1 cellular context compared by ENCODE assay signal in the genomic region with DNA sequence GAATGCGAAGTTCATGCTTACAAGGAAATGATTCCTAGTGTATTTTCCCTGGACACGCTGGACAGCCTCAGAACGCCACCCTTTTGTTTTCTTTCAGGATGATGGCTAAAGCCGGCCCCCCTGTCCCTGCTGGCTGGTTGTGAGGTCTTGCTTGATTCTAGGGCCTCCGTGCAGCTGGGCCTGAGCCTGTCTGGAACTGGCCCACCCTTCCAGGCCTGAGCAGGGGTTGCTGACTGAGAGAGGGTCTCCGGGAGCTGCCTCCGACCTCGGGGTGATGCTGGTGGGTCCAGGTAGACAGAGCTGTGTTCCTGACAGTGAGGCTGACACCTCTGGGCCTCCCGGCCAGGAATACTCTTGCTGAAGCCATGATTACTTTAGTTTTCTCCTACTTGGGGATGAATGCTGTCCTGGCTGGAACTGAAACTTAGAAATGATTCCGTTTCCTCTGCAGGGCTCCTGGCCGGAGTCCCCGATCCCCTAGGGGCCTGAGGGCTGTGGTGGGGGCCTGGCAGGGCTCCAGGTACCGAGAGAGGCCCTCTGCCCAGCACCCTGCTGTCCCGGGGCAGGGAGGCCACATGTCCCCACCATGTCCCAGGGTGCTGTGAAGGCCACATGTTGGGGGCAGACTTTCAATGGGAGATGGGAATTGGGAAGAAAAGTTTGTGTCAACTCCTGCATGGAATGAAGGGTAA.
TF ChIP-seq lines count a peak whose summit lies in the region.

No MANE protein-coding gene starts in this region.

TF ChIP-seq in HEK293, 187 proteins besides CTCF, POLR2A, EP300 and RAD21:
- no peak for TF ChIP-seq ZNF404 (tag by site-specific recombination; IDR thresholded peaks at IDR 0.05)
- no peak for TF ChIP-seq HOXC10 (CRISPR knock-in tag; IDR thresholded peaks at IDR 0.05)
- TF ChIP-seq ZIC2 (tag by site-specific recombination; IDR thresholded peaks at IDR 0.05), result peak; percentile 92
